In the genomic region with DNA sequence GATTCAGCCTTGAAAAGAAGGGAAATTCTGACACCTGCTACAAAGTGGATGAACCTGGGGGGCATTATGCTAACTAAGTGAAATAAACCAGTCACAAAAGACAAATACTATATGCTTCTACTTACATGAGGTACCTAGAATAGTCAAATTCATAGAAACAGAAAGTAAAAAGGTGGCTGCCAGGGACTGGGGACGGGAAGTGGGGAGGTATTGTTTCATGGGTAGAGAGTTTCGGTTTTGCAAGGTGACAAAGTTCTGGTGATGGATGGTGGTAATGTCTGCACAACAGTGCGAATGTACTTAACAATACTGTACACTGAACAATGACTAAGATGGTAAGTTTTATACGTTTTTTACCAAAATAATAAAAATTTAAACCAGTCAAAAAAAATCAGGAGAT, we compare ENCODE assay signal across 8 cellular contexts. TPM values are rescaled to one million over a fixed set of nuclear protein-coding genes. Genes with fewer than 3 reads are reported as not detected.
DNase-seq lines count a peak whose midpoint lies in the region; ATAC-seq and TF ChIP-seq lines count a peak whose summit lies in the region.

No MANE protein-coding gene starts in this region.

- H3K36me3 Mint-ChIP-seq in activated CD8-positive, alpha-beta T cell treated with anti-CD3 and anti-CD28 coated beads, Interleukin-2, amount 10 ng/mL, durations not matched to agents 7 days and 5 days (ENCODE audit: low read depth) = peaks cover 60% of the 10 kb centered on the region
- H3K36me3 Mint-ChIP-seq in type B pancreatic cell = peaks cover 6% of the 10 kb centered on the region

- H3K27ac Mint-ChIP-seq in activated CD8-positive, alpha-beta T cell treated with anti-CD3 and anti-CD28 coated beads, Interleukin-2, amount 10 ng/mL, durations not matched to agents 7 days and 5 days = peak overlapping the region; percentile 99
- H3K27ac Mint-ChIP-seq in type B pancreatic cell = peak overlapping the region; percentile 95

- H3K9me3 ChIP-seq in heart left ventricle = no peaks in the 10 kb centered on the region

- peak overlapping the region; percentile 93 for H3K4me3 Mint-ChIP-seq in activated CD8-positive, alpha-beta T cell treated with anti-CD3 and anti-CD28 coated beads, Interleukin-2, amount 10 ng/mL, durations not matched to agents 7 days and 5 days
- H3K4me3 Mint-ChIP-seq in type B pancreatic cell = peak overlapping the region; percentile 74

- H3K27me3 ChIP-seq in heart left ventricle = no peaks in the 10 kb centered on the region

- TF ChIP-seq POLR2A in heart left ventricle (IDR thresholded peaks at IDR 0.05) = no peak

- peaks cover 0 to 6% (median 0%) of the 10 kb centered on the region in 9 donors for H3K36me3 ChIP-seq in heart left ventricle

- POLR2A ChIA-PET in activated CD8-positive, alpha-beta T cell treated with anti-CD3 and anti-CD28 coated beads, Interleukin-2, amount 10 ng/mL, durations not matched to agents 7 days and 5 days (lab: Charles Lee) = no interaction called here

- ATAC-seq in heart left ventricle (no peak), HG03439 (IDR thresholded peaks at IDR 0.05; ENCODE audit: unreplicated experiment) (peak; percentile 76)
- peak; percentile 67 for ATAC-seq in activated CD8-positive, alpha-beta T cell treated with anti-CD3 and anti-CD28 coated beads, Interleukin-2, amount 10 ng/mL, durations not matched to agents 7 days and 5 days

- H3K27me3 Mint-ChIP-seq in activated CD8-positive, alpha-beta T cell treated with anti-CD3 and anti-CD28 coated beads, Interleukin-2, amount 10 ng/mL, durations not matched to agents 7 days and 5 days (ENCODE audit: low read depth) = no peaks in the 10 kb centered on the region
- H3K27me3 Mint-ChIP-seq in type B pancreatic cell = no peaks in the 10 kb centered on the region

- peak overlapping the region in 10 of 12 donors; percentile 64 to 100 (median 98) for H3K27ac ChIP-seq in heart left ventricle

- H3K4me3 ChIP-seq in heart left ventricle = peak overlapping the region in 2 of 12 donors; percentile 9 to 30

- H3K9me3 Mint-ChIP-seq in activated CD8-positive, alpha-beta T cell treated with anti-CD3 and anti-CD28 coated beads, Interleukin-2, amount 10 ng/mL, durations not matched to agents 7 days and 5 days (ENCODE audit: insufficient read depth) = no peaks in the 10 kb centered on the region
- H3K9me3 Mint-ChIP-seq in type B pancreatic cell = no peaks in the 10 kb centered on the region

- no peak for DNase-seq in heart left ventricle
- DNase-seq in cardiac septum (ENCODE audit: low spot score) = no peak
- DNase-seq in activated CD8-positive, alpha-beta T cell treated with anti-CD3 and anti-CD28 coated beads, Interleukin-2, amount 10 ng/mL, durations not matched to agents 7 days and 5 days = peak; percentile 86
- DNase-seq in lung microvascular endothelial cell (ENCODE audit: low read depth in 2 of 2) = peak; percentile 68 to 72
- DNase-seq in type B pancreatic cell (ENCODE audit: extremely low spot score, unreplicated experiment) = no peak
- no peak for DNase-seq in HCEC 1CT
- no peak for DNase-seq in NCI-H1048 (lab: John Stamatoyannopoulos, UW)

- peaks cover 79% of the 10 kb centered on the region for H3K4me1 Mint-ChIP-seq in activated CD8-positive, alpha-beta T cell treated with anti-CD3 and anti-CD28 coated beads, Interleukin-2, amount 10 ng/mL, durations not matched to agents 7 days and 5 days (ENCODE audit: low read depth)
- H3K4me1 Mint-ChIP-seq in type B pancreatic cell (ENCODE audit: unreplicated experiment) = peaks cover 65% of the 10 kb centered on the region

- 32 to 42% (median 36%) methylated on average over 4 of the region's 4 CpGs for WGBS in heart left ventricle, 4 donors

- CTCF ChIA-PET in activated CD8-positive, alpha-beta T cell treated with anti-CD3 and anti-CD28 coated beads, Interleukin-2, amount 10 ng/mL, durations not matched to agents 7 days and 5 days (lab: Charles Lee) = interaction anchor here (5.8 kb wide), 1 partner anchor 10 kb away, joined by 40 read pairs; no protein-coding TSS in a partner anchor

- intact Hi-C loops in heart left ventricle (cut with DNase I) (no loop called here), cardiac septum (cut with DNase I) (loop anchor here (5.0 kb wide), 1 partner anchor 45 kb away; no protein-coding TSS in a partner anchor)

- peaks cover 5 to 75% (median 50%) of the 10 kb centered on the region in 12 donors for H3K4me1 ChIP-seq in heart left ventricle

- TF ChIP-seq CTCF in heart left ventricle (IDR thresholded peaks at IDR 0.05) (no peak), type B pancreatic cell (conservative IDR thresholded peaks at IDR 0.05) (no peak)

RNA-seq across cellular contexts. Expression of a gene that starts 4.8 kb away (rescaled TPM):
- total RNA-seq in heart left ventricle = 1,000 to 10,000 TPM in 2 of 9 donors, 100 to 1,000 TPM in 7; 573 to 1,258 (median 787) TPM
- polyA plus RNA-seq in heart left ventricle = 100 to 1,000 TPM; 366 to 619 TPM
- 455 TPM for total RNA-seq in cardiac septum
- total RNA-seq in activated CD8-positive, alpha-beta T cell treated with anti-CD3 and anti-CD28 coated beads, Interleukin-2, amount 10 ng/mL, durations not matched to agents 7 days and 5 days = 100 to 1,000 TPM; 291 to 301 TPM
- total RNA-seq in lung microvascular endothelial cell = 48.4 and 71.0 TPM in 2 replicates
- total RNA-seq in type B pancreatic cell (ENCODE audit: low replicate concordance) = 225 and 247 TPM in 2 replicates

Comparison
In these comparisons a context has a peak if more than half of its experiments do, and no peak if none do; other contexts are left out.
1. ATAC-seq: peak in HG03439 (single experiment) and activated CD8-positive, alpha-beta T cell treated with anti-CD3 and anti-CD28 coated beads, Interleukin-2, amount 10 ng/mL, durations not matched to agents 7 days and 5 days (single experiment); none in heart left ventricle (0 of 4).
2. DNase-seq: peak in activated CD8-positive, alpha-beta T cell treated with anti-CD3 and anti-CD28 coated beads, Interleukin-2, amount 10 ng/mL, durations not matched to agents 7 days and 5 days (single experiment) and lung microvascular endothelial cell (2 of 2); none in heart left ventricle (0 of 5), cardiac septum (single experiment), type B pancreatic cell (single experiment), HCEC 1CT (single experiment) and NCI-H1048 (single experiment).